In genomic region chr10:63157845-63158624, GRCh38 we compare ENCODE assay signal across 8 cellular contexts. TPM values are rescaled to one million over a fixed set of nuclear protein-coding genes. Genes with fewer than 3 reads are reported as not detected.
DNase-seq lines count a peak whose midpoint lies in the region; ATAC-seq and TF ChIP-seq lines count a peak whose summit lies in the region.

No MANE protein-coding gene starts in this region.

- H3K4me3 ChIP-seq in coronary artery (no peak overlapping the region), left lung (no peak overlapping the region)

- DNase-seq in Ammon's horn (ENCODE audit: low spot score) (peak; percentile 95), NCI-H1930 (lab: John Stamatoyannopoulos, UW) (peak; percentile 15 to 49), coronary artery (ENCODE audit: low spot score) (no peak), left lung (no peak)
- peak; percentile 38 for DNase-seq in T-helper 2 cell treated with Interferon-gamma antibody and Interleukin-4, amounts not matched to agents 5 μg/mL and 100 μg/mL, for 36 hours (ENCODE audit: low spot score)
- DNase-seq in stimulated activated naive CD8-positive, alpha-beta T cell treated with anti-CD3 and anti-CD28 coated beads, Interleukin-15, amount 100 ng/mL, for 72 hours, result peak; percentile 41 to 46

- no peaks in the 10 kb centered on the region for H3K9me3 Mint-ChIP-seq in T-helper 2 cell treated with Interferon-gamma antibody and Interleukin-4, amounts not matched to agents 5 μg/mL and 100 μg/mL, for 36 hours
- no peaks in the 10 kb centered on the region for H3K9me3 Mint-ChIP-seq in stimulated activated naive CD8-positive, alpha-beta T cell treated with anti-CD3 and anti-CD28 coated beads, Interleukin-15, amount 100 ng/mL, for 72 hours

- no peak overlapping the region for H3K4me3 Mint-ChIP-seq in T-helper 2 cell treated with Interferon-gamma antibody and Interleukin-4, amounts not matched to agents 5 μg/mL and 100 μg/mL, for 36 hours
- H3K4me3 Mint-ChIP-seq in stimulated activated naive CD8-positive, alpha-beta T cell treated with anti-CD3 and anti-CD28 coated beads, Interleukin-15, amount 100 ng/mL, for 72 hours, result no peak overlapping the region

- ATAC-seq in GM18517 (IDR thresholded peaks at IDR 0.05; ENCODE audit: unreplicated experiment), result peak; percentile 69
- peak; percentile 63 for ATAC-seq in HG03039 (IDR thresholded peaks at IDR 0.05; ENCODE audit: unreplicated experiment)
- ATAC-seq in left lung, result peak; percentile 94
- peak; percentile 77 for ATAC-seq in stimulated activated naive CD8-positive, alpha-beta T cell treated with anti-CD3 and anti-CD28 coated beads, Interleukin-15, amount 100 ng/mL, for 72 hours

- H3K4me1 ChIP-seq in left lung, result peaks cover 5 to 20% of the 10 kb centered on the region in 2 donors

- H3K27ac Mint-ChIP-seq in T-helper 2 cell treated with Interferon-gamma antibody and Interleukin-4, amounts not matched to agents 5 μg/mL and 100 μg/mL, for 36 hours, result no peak overlapping the region
- no peak overlapping the region for H3K27ac Mint-ChIP-seq in stimulated activated naive CD8-positive, alpha-beta T cell treated with anti-CD3 and anti-CD28 coated beads, Interleukin-15, amount 100 ng/mL, for 72 hours

- no peak overlapping the region for H3K27ac ChIP-seq in coronary artery
- no peak overlapping the region for H3K27ac ChIP-seq in left lung

- H3K27me3 ChIP-seq in left lung, result no peaks in the 10 kb centered on the region

- H3K9me3 ChIP-seq in left lung, result no peaks in the 10 kb centered on the region

- H3K4me1 Mint-ChIP-seq in T-helper 2 cell treated with Interferon-gamma antibody and Interleukin-4, amounts not matched to agents 5 μg/mL and 100 μg/mL, for 36 hours (ENCODE audit: low read depth), result peaks cover 4% of the 10 kb centered on the region
- peaks cover 14% of the 10 kb centered on the region for H3K4me1 Mint-ChIP-seq in stimulated activated naive CD8-positive, alpha-beta T cell treated with anti-CD3 and anti-CD28 coated beads, Interleukin-15, amount 100 ng/mL, for 72 hours

- peaks cover 0 to 25% of the 10 kb centered on the region in 2 donors for H3K36me3 ChIP-seq in left lung

- H3K36me3 Mint-ChIP-seq in T-helper 2 cell treated with Interferon-gamma antibody and Interleukin-4, amounts not matched to agents 5 μg/mL and 100 μg/mL, for 36 hours (ENCODE audit: low read depth), result peaks cover 19% of the 10 kb centered on the region

- peak; percentile 63 for TF ChIP-seq CTCF in coronary artery (IDR thresholded peaks at IDR 0.05)
- peak; percentile 75 to 84 for TF ChIP-seq CTCF in left lung (IDR thresholded peaks at IDR 0.05)

- intact Hi-C loops in left lung (cut with DNase I), result no loop called here

- no peaks in the 10 kb centered on the region for H3K27me3 Mint-ChIP-seq in T-helper 2 cell treated with Interferon-gamma antibody and Interleukin-4, amounts not matched to agents 5 μg/mL and 100 μg/mL, for 36 hours (ENCODE audit: low read depth)
- H3K27me3 Mint-ChIP-seq in stimulated activated naive CD8-positive, alpha-beta T cell treated with anti-CD3 and anti-CD28 coated beads, Interleukin-15, amount 100 ng/mL, for 72 hours, result no peaks in the 10 kb centered on the region

RNA-seq across cellular contexts. Expression of gene NRBF2, which starts 24.9 kb away (rescaled TPM):
- 10 to 100 TPM; 19.0 to 24.1 TPM for total RNA-seq in left lung

Comparison
In these comparisons a context has a peak if more than half of its experiments do, and no peak if none do; other contexts are left out.
1. DNase-seq: peak in Ammon's horn (single experiment), NCI-H1930 (2 of 2), T-helper 2 cell treated with Interferon-gamma antibody and Interleukin-4, amounts not matched to agents 5 μg/mL and 100 μg/mL, for 36 hours (single experiment) and stimulated activated naive CD8-positive, alpha-beta T cell treated with anti-CD3 and anti-CD28 coated beads, Interleukin-15, amount 100 ng/mL, for 72 hours (2 of 2); none in coronary artery (single experiment) and left lung (0 of 2).
2. Peak in every context shown above with its lines, with median percentiles within 50 percentile points of each other: ATAC-seq.